ENCODE assay signal across 11 cellular contexts in the genomic region with DNA sequence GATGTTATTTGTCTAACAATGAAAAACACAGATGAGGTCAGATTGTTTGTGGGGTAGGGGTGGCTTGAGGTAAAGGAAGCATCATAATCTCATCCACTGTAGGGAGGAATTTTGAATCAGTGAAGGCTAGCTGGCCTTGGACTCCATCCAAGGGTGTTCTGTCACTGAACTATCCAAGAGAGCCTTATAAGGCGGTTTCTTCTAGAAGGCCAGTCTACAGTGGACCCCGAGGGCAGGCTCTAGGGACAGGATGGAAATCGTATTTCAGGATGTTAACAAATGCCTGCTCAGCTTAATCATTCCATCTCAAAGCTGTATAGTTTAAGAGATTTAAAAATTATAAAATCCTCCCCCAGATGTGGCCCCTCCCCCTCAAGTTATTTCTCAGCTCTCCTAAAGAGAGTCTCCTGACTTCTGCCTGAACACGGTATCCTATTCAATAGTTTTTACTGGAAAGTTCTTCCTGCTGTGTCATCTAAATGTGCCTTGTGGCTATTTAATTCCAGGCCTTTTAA. TPM values are rescaled to one million over a fixed set of nuclear protein-coding genes. Genes with fewer than 3 reads are reported as not detected.
DNase-seq lines count a peak whose midpoint lies in the region; ATAC-seq and TF ChIP-seq lines count a peak whose summit lies in the region.
"Had no signal": no experiment of that assay in that cellular context is flagged by ENCODE, and none has a peak within 500 bp of the region (broad histone marks: within the 10 kb centered on the region; RNA-seq: fewer than 3 reads in every experiment).

No MANE protein-coding gene starts in this region.

- H3K4me1 Mint-ChIP-seq in chondrocyte (ENCODE audit: low read depth): peaks cover 97% of the 10 kb centered on the region
- H3K4me1 Mint-ChIP-seq: central memory CD8-positive, alpha-beta T cell had no signal

- TF ChIP-seq CTCF in HEK293 (tag by site-specific recombination; IDR thresholded peaks at IDR 0.05) (no peak), chondrocyte (IDR thresholded peaks at IDR 0.05) (no peak)

- peak overlapping the region; percentile 95 for H3K27ac Mint-ChIP-seq in chondrocyte (ENCODE audit: unreplicated experiment)
- H3K27ac Mint-ChIP-seq: T-helper 1 cell treated with Interleukin-12 subunit alpha and Interleukin-12 subunit beta and Interleukin-4 antibody, amounts not matched to agents 30 μg/mL and 1 μg/mL, for 36 hours had no signal

- DNase-seq in chondrocyte (ENCODE audit: low spot score) (no peak), kidney tubule cell (ENCODE audit: low spot score) (peak; percentile 90), islet precursor cell (no peak), NCI-H1092 (lab: John Stamatoyannopoulos, UW) (no peak), AG08396 (ENCODE audit: low spot score) (no peak)

- CTCF ChIA-PET in HEK293 (lab: Yijun Ruan, JAX): interaction anchor here (0.6 to 2.2 kb wide), 4 partner anchors 13 to 64 kb away, joined by 3 to 10 read pairs (median 7); no protein-coding TSS in a partner anchor

- peak overlapping the region; percentile 46 for H3K4me3 Mint-ChIP-seq in chondrocyte (ENCODE audit: unreplicated experiment)
- H3K4me3 Mint-ChIP-seq: central memory CD8-positive, alpha-beta T cell; T-helper 1 cell treated with Interleukin-12 subunit alpha and Interleukin-12 subunit beta and Interleukin-4 antibody, amounts not matched to agents 30 μg/mL and 1 μg/mL, for 36 hours had no signal

- H3K4me3 ChIP-seq in HEK293 (ENCODE audit: low read depth, low read length) (no peak overlapping the region), skin epidermis (no peak overlapping the region)

- POLR2A ChIA-PET in HEK293 (lab: Yijun Ruan, JAX): interaction anchor here (0.8 to 1.8 kb wide), 5 partner anchors 9 to 124 kb away, joined by 3 to 7 read pairs (median 5); a partner anchor contains a TSS

- H3K36me3 ChIP-seq in HEK293 (ENCODE audit: control insufficient read depth in 2 of 2, insufficient read depth in 1 of 2, low read length in 2 of 2): no peaks in the 10 kb centered on the region

- no peak for ATAC-seq in HG03039 (IDR thresholded peaks at IDR 0.05; ENCODE audit: unreplicated experiment)

- H3K36me3 Mint-ChIP-seq in chondrocyte (ENCODE audit: low read depth): peaks cover 53% of the 10 kb centered on the region

- H3K9me3 ChIP-seq in HEK293 (ENCODE audit: control insufficient read depth, insufficient read depth, low read depth, low read length): no peaks in the 10 kb centered on the region

- H3K27ac ChIP-seq in HEK293 (ENCODE audit: extremely low read depth, low read depth, low read length) (peak overlapping the region; percentile 73), skin epidermis (peak overlapping the region in 17 of 21 experiments; percentile 21 to 90 (median 68))
- H3K27ac ChIP-seq: KMS-11 had no signal

- no peaks in the 10 kb centered on the region for H3K9me3 Mint-ChIP-seq in chondrocyte (ENCODE audit: low read depth)
- H3K9me3 Mint-ChIP-seq: central memory CD8-positive, alpha-beta T cell; T-helper 1 cell treated with Interleukin-12 subunit alpha and Interleukin-12 subunit beta and Interleukin-4 antibody, amounts not matched to agents 30 μg/mL and 1 μg/mL, for 36 hours had no signal

- peaks cover 6% of the 10 kb centered on the region for H3K4me1 ChIP-seq in HEK293 (ENCODE audit: control insufficient read depth, insufficient read depth, low read length)

- no peaks in the 10 kb centered on the region for H3K27me3 Mint-ChIP-seq in chondrocyte (ENCODE audit: low read depth)

TF ChIP-seq in HEK293, 187 proteins besides CTCF, POLR2A, EP300 and RAD21 (continues in another document):
- TF ChIP-seq ZNF777 (tag by site-specific recombination; IDR thresholded peaks at IDR 0.05; ENCODE audit: borderline replicate concordance) (no peak), ZNF621 (tag by site-specific recombination; IDR thresholded peaks at IDR 0.05) (no peak), ZNF37A (tag by site-specific recombination; IDR thresholded peaks at IDR 0.05) (no peak), ZNF416 (tag by site-specific recombination; IDR thresholded peaks at IDR 0.05) (no peak), ZNF433 (tag by site-specific recombination; IDR thresholded peaks at IDR 0.05; ENCODE audit: low read depth) (no peak), SP2 (tag by site-specific recombination; IDR thresholded peaks at IDR 0.05) (no peak), ZSCAN23 (tag by site-specific recombination; IDR thresholded peaks at IDR 0.05) (no peak), ZBTB8A (tag by site-specific recombination; IDR thresholded peaks at IDR 0.05) (no peak), SP3 (tag by site-specific recombination; IDR thresholded peaks at IDR 0.05) (no peak), ZNF169 (tag by site-specific recombination; IDR thresholded peaks at IDR 0.05) (no peak), ZEB2 (tag by site-specific recombination; IDR thresholded peaks at IDR 0.05) (no peak), ZNF266 (tag by site-specific recombination; IDR thresholded peaks at IDR 0.05; ENCODE audit: low read depth) (no peak), GLI4 (tag by site-specific recombination; IDR thresholded peaks at IDR 0.05) (no peak), IKZF3 (tag by site-specific recombination; IDR thresholded peaks at IDR 0.05) (no peak), GLIS1 (tag by site-specific recombination; IDR thresholded peaks at IDR 0.05) (peak; percentile 62)
- TF ChIP-seq, protein P1, sequence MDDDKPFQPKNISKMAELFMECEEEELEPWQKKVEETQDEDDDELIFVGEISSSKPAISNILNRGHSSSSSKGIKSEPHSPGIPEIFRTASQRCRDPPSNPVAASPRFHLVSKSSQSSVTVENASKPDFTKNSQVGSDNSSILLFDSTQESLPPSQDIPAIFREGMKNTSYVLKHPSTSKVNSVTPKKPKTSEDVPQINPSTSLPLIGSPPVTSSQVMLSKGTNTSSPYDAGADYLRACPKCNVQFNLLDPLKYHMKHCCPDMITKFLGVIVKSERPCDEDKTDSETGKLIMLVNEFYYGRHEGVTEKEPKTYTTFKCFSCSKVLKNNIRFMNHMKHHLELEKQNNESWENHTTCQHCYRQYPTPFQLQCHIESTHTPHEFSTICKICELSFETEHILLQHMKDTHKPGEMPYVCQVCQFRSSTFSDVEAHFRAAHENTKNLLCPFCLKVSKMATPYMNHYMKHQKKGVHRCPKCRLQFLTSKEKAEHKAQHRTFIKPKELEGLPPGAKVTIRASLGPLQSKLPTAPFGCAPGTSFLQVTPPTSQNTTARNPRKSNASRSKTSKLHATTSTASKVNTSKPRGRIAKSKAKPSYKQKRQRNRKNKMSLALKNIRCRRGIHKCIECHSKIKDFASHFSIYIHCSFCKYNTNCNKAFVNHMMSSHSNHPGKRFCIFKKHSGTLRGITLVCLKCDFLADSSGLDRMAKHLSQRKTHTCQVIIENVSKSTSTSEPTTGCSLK (tag by site-specific recombination; IDR thresholded peaks at IDR 0.05): no peak
- TF ChIP-seq, protein P2, sequence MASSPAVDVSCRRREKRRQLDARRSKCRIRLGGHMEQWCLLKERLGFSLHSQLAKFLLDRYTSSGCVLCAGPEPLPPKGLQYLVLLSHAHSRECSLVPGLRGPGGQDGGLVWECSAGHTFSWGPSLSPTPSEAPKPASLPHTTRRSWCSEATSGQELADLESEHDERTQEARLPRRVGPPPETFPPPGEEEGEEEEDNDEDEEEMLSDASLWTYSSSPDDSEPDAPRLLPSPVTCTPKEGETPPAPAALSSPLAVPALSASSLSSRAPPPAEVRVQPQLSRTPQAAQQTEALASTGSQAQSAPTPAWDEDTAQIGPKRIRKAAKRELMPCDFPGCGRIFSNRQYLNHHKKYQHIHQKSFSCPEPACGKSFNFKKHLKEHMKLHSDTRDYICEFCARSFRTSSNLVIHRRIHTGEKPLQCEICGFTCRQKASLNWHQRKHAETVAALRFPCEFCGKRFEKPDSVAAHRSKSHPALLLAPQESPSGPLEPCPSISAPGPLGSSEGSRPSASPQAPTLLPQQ (tag by site-specific recombination; IDR thresholded peaks at IDR 0.05): no peak
- TF ChIP-seq, protein P3, sequence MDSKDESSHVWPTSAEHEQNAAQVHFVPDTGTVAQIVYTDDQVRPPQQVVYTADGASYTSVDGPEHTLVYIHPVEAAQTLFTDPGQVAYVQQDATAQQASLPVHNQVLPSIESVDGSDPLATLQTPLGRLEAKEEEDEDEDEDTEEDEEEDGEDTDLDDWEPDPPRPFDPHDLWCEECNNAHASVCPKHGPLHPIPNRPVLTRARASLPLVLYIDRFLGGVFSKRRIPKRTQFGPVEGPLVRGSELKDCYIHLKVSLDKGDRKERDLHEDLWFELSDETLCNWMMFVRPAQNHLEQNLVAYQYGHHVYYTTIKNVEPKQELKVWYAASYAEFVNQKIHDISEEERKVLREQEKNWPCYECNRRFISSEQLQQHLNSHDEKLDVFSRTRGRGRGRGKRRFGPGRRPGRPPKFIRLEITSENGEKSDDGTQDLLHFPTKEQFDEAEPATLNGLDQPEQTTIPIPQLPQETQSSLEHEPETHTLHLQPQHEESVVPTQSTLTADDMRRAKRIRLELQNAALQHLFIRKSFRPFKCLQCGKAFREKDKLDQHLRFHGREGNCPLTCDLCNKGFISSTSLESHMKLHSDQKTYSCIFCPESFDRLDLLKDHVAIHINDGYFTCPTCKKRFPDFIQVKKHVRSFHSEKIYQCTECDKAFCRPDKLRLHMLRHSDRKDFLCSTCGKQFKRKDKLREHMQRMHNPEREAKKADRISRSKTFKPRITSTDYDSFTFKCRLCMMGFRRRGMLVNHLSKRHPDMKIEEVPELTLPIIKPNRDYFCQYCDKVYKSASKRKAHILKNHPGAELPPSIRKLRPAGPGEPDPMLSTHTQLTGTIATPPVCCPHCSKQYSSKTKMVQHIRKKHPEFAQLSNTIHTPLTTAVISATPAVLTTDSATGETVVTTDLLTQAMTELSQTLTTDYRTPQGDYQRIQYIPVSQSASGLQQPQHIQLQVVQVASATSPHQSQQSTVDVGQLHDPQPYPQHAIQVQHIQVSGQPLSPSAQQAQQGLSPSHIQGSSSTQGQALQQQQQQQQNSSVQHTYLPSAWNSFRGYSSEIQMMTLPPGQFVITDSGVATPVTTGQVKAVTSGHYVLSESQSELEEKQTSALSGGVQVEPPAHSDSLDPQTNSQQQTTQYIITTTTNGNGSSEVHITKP (tag by site-specific recombination; IDR thresholded peaks at IDR 0.05): 0 out of 2 replicates have a peak, but pooled peaks have one; percentile 15

RNA-seq across cellular contexts. Expression of a gene that starts 8.1 kb away (rescaled TPM):
- 3,991 to 5,189 TPM (median 5,125 TPM) in 3 replicates for total RNA-seq in chondrocyte
